ENCODE assay signal across 7 cellular contexts in genomic region chr17:53409588-53409987, GRCh38.
"Had no signal": no experiment of that assay in that cellular context is flagged by ENCODE, and none has a peak within 500 bp of the region (broad histone marks: within the 10 kb centered on the region; RNA-seq: fewer than 3 reads in every experiment).

No MANE protein-coding gene starts in this region.

- H3K27ac Mint-ChIP-seq: IgD-negative memory B cell had no signal

- FAIRE-seq: HTR-8/SVneo had no signal

- H3K9ac ChIP-seq: KMS-11 had no signal

- DNase-seq: IMR-90, KBM-7, KG1 had no signal

- H3K27me3 Mint-ChIP-seq: IgD-negative memory B cell had no signal

- H3K4me2 ChIP-seq: KMS-11 had no signal

- H3K4me3 Mint-ChIP-seq: IgD-negative memory B cell had no signal

- H3K27ac ChIP-seq: HL-60, KMS-11 had no signal

- H3K36me3 Mint-ChIP-seq: IgD-negative memory B cell had no signal
